ENCODE assay signal across 10 cellular contexts in the genomic region with DNA sequence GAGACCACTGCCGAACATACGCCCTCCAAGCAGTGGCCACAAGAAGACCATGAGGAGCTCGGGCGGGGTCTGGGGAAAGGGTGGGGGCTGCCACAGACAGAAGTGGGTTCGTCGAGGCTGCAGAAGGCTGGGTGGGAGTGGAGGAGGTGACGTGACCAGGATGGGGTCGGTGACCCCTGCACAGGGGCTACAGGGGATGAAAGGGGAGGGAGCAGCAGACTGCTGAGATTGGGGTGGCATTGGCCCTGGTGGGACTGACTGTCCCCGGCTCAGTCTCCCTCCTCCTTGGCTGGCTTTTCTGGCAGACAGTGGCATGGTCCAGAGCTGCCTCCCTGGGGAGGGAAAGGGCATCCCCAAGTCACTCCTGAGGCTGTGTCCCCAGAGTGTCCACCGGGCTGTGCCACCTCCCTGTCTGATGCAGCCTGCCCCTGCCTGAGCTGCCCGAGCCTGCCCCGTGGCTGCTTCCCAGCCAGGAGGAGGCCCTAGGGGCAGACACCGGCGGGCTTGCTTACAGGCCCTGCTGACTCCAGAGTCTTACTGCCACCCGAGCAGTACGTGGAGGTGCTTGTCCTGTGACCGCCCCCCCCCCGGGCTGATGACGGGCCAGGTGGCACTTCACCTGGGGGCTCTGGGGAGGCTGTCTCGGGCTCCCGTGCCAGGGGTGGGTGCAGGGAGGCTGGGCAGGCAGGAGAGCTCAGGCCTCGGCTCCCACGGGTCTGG. TPM values are rescaled to one million over a fixed set of nuclear protein-coding genes. Genes with fewer than 3 reads are reported as not detected.
A peak's percentile ranks its signal among the peaks of the same experiment; 100 is the strongest.
DNase-seq lines count a peak whose midpoint lies in the region; ATAC-seq, FAIRE-seq and TF ChIP-seq lines count a peak whose summit lies in the region.
"Had no signal": no experiment of that assay in that cellular context is flagged by ENCODE, and none has a peak within 500 bp of the region (broad histone marks: within the 10 kb centered on the region; RNA-seq: fewer than 3 reads in every experiment).

No MANE protein-coding gene starts in this region.

- DNase-seq in activated T-cell treated with anti-CD3 and anti-CD28 coated beads, Interleukin-2, amount 50 U/mL, for 1 hour = peak; percentile 18
- DNase-seq in activated T-cell treated with anti-CD3 and anti-CD28 coated beads for 4 hours (no peak), bronchial epithelial cell (ENCODE audit: low read depth) (peak; percentile 15), ureter (ENCODE audit: low spot score) (peak; percentile 72), kidney glomerular epithelial cell (lab: John Stamatoyannopoulos, UW) (no peak)
- DNase-seq in stimulated activated CD4-positive, alpha-beta T cell treated with anti-CD3 and anti-CD28 coated beads, Interleukin-12 subunit alpha, Interleukin-12 subunit beta, amount 100 ng/mL, for 4 hours = no peak
- DNase-seq: NCI-H82 had no signal

- peaks cover 36% of the 10 kb centered on the region for H3K4me1 ChIP-seq in mesodermal cell (ENCODE audit: control insufficient read depth, insufficient read depth, low read length, poor library complexity, severe bottlenecking)

- peak overlapping the region; percentile 92 for H3K27ac ChIP-seq in mesodermal cell (ENCODE audit: low read depth, low read length, severe bottlenecking)

- TF ChIP-seq CTCF in bronchial epithelial cell (IDR thresholded peaks at IDR 0.05; ENCODE audit: insufficient read depth, low read length, severe bottlenecking) = peak; percentile 2

- peaks cover 32% of the 10 kb centered on the region for H3K36me3 ChIP-seq in bronchial epithelial cell (ENCODE audit: control insufficient read depth, insufficient read depth, low read length)
- H3K36me3 ChIP-seq in mesodermal cell (ENCODE audit: control insufficient read depth, insufficient read depth, low read length) = no peaks in the 10 kb centered on the region

- no peaks in the 10 kb centered on the region for H3K27me3 ChIP-seq in bronchial epithelial cell (ENCODE audit: control insufficient read depth, insufficient read depth, low read length)

- H3K9me3 ChIP-seq in mesodermal cell (ENCODE audit: control insufficient read depth, low read length) = no peaks in the 10 kb centered on the region

- WGBS in mesodermal cell (ENCODE audit: insufficient coverage in 2 of 2), 2 experiments = 81 to 89% methylated on average over 20 to 21 of the region's 23 CpGs

- no peak for FAIRE-seq in bronchial epithelial cell (lab: Jason Lieb, UNC)

- ATAC-seq in GM21423 (IDR thresholded peaks at IDR 0.05; ENCODE audit: unreplicated experiment) = no peak
- ATAC-seq: activated naive CD4-positive, alpha-beta T cell treated with anti-CD3 and anti-CD28 coated beads, Interleukin-2, amount 50 U/mL, for 72 hours had no signal

- H3K4me3 ChIP-seq in bronchial epithelial cell (ENCODE audit: low read depth, low read length) (no peak overlapping the region), mesodermal cell (ENCODE audit: extremely low read depth, insufficient read depth, low read length, poor library complexity, severe bottlenecking) (no peak overlapping the region)

RNA-seq across cellular contexts. Expression of gene SH3BP2, which starts 7.2 kb away (rescaled TPM):
- total RNA-seq in bronchial epithelial cell (31.1 and 86.3 TPM in 2 replicates), ureter (109 TPM)
- 26.8 TPM for polyA plus RNA-seq in mesodermal cell (2013, experiment 1 of 2)
- polyA plus RNA-seq in mesodermal cell (2013, experiment 2 of 2) = 19.3 TPM

RNA-seq across cellular contexts. Expression of gene ADD1, which starts 43.5 kb away (rescaled TPM):
- total RNA-seq in bronchial epithelial cell (71.9 and 113 TPM in 2 replicates), ureter (416 TPM)
- polyA plus RNA-seq in mesodermal cell (2013, experiment 1 of 2) = 224 TPM
- polyA plus RNA-seq in mesodermal cell (2013, experiment 2 of 2) = 206 TPM

RNA-seq across cellular contexts. Expression of gene TNIP2, which starts 44.0 kb away (rescaled TPM):
- total RNA-seq in bronchial epithelial cell (43.4 and 64.5 TPM in 2 replicates), ureter (41.0 TPM)
- 37.3 TPM for polyA plus RNA-seq in mesodermal cell (2013, experiment 1 of 2)
- 34.3 TPM for polyA plus RNA-seq in mesodermal cell (2013, experiment 2 of 2)

Comparison
In these comparisons a context has a peak if more than half of its experiments do, and no peak if none do; other contexts are left out.
1. DNase-seq: peak in activated T-cell treated with anti-CD3 and anti-CD28 coated beads, Interleukin-2, amount 50 U/mL, for 1 hour (single experiment), bronchial epithelial cell (single experiment) and ureter (single experiment); none in activated T-cell treated with anti-CD3 and anti-CD28 coated beads for 4 hours (single experiment), kidney glomerular epithelial cell (single experiment) and stimulated activated CD4-positive, alpha-beta T cell treated with anti-CD3 and anti-CD28 coated beads, Interleukin-12 subunit alpha, Interleukin-12 subunit beta, amount 100 ng/mL, for 4 hours (single experiment).